26 cellular contexts compared by ENCODE assay signal in genomic region chr6:107803957-107804356, GRCh38. TPM values are rescaled to one million over a fixed set of nuclear protein-coding genes. Genes with fewer than 3 reads are reported as not detected.
A peak's percentile ranks its signal among the peaks of the same experiment; 100 is the strongest.
DNase-seq lines count a peak whose midpoint lies in the region; ATAC-seq and TF ChIP-seq lines count a peak whose summit lies in the region.
"Had no signal": no experiment of that assay in that cellular context is flagged by ENCODE, and none has a peak within 500 bp of the region (broad histone marks: within the 10 kb centered on the region; RNA-seq: fewer than 3 reads in every experiment).

No MANE protein-coding gene starts in this region.

- peak; percentile 70 to 75 for ATAC-seq in activated T-cell treated with anti-CD3 and anti-CD28 coated beads, Interleukin-2, amount 50 U/mL, for 4 hours
- ATAC-seq in effector memory CD8-positive, alpha-beta T cell (replicated peaks) = no peak
- ATAC-seq in stimulated activated effector memory CD8-positive, alpha-beta T cell treated with anti-CD3 and anti-CD28 coated beads, Interleukin-12 subunit alpha, Interleukin-12 subunit beta, amount 100 ng/mL, for 72 hours = peak; percentile 90
- ATAC-seq: heart left ventricle, HepG2, pancreas had no signal

- TF ChIP-seq CTCF in sigmoid colon (IDR thresholded peaks at IDR 0.05) = no peak

- H3K9me3 ChIP-seq in SK-N-MC (ENCODE audit: low read depth, low read length) = no peaks in the 10 kb centered on the region
- no peaks in the 10 kb centered on the region for H3K9me3 ChIP-seq in sigmoid colon
- H3K9me3 ChIP-seq: adrenal gland, pancreas, upper lobe of left lung had no signal

- H3K27ac ChIP-seq in SK-N-MC (peak overlapping the region; percentile 42; the same call in 1 of the 2 replicates), sigmoid colon (no peak overlapping the region)
- H3K27ac ChIP-seq: adrenal gland, BLaER1, brain microvascular endothelial cell, heart left ventricle, pancreas, upper lobe of left lung had no signal

- no peak for DNase-seq in activated T-cell treated with anti-CD3 and anti-CD28 coated beads, Interleukin-2, amount 50 U/mL, for 4 hours
- DNase-seq in activated T-cell treated with anti-CD3 and anti-CD28 coated beads for 4 hours (no peak), SK-N-MC (ENCODE audit: low read depth, low spot score) (no peak), nucleus accumbens (lab: John Stamatoyannopoulos, UW) (no peak), sigmoid colon (no peak)
- DNase-seq in effector memory CD8-positive, alpha-beta T cell = no peak
- DNase-seq in stimulated activated effector memory CD8-positive, alpha-beta T cell treated with anti-CD3 and anti-CD28 coated beads, Interleukin-12 subunit alpha, Interleukin-12 subunit beta, amount 100 ng/mL, for 72 hours (ENCODE audit: low spot score in 2 of 2) = peak in 1 of 2 donors; percentile 45
- DNase-seq: activated CD4-positive, CD25-positive, alpha-beta regulatory T cell treated with anti-CD3 and anti-CD28 coated beads, Interleukin-2, amount 50 U/mL, for 72 hours; adrenal gland; brain microvascular endothelial cell; COR-L47; DND-41; effector CD4-positive, alpha-beta T cell; H7; heart left ventricle; Kasumi-1; kidney; midbrain; NCI-H187; pancreas; substantia nigra had no signal

- no peaks in the 10 kb centered on the region for H3K9me3 Mint-ChIP-seq in activated T-cell treated with anti-CD3 and anti-CD28 coated beads, Interleukin-2, amount 50 U/mL, for 4 hours
- H3K9me3 Mint-ChIP-seq in effector memory CD8-positive, alpha-beta T cell = no peaks in the 10 kb centered on the region
- peaks cover 3% of the 10 kb centered on the region for H3K9me3 Mint-ChIP-seq in stimulated activated effector memory CD8-positive, alpha-beta T cell treated with anti-CD3 and anti-CD28 coated beads, Interleukin-12 subunit alpha, Interleukin-12 subunit beta, amount 100 ng/mL, for 72 hours
- H3K9me3 Mint-ChIP-seq: natural killer cell treated with Interleukin-12 subunit alpha and Interleukin-12 subunit beta and Interleukin-15 and Interleukin-18, amount 100 ng/mL, for 72 hours had no signal

- H3K4me3 ChIP-seq in SK-N-MC (no peak overlapping the region), sigmoid colon (no peak overlapping the region)
- H3K4me3 ChIP-seq: adrenal gland, BLaER1, heart left ventricle, pancreas, upper lobe of left lung had no signal

- TF ChIP-seq EP300 in sigmoid colon (IDR thresholded peaks at IDR 0.05) = no peak

- H3K36me3 ChIP-seq in SK-N-MC (ENCODE audit: insufficient read depth, low read length) (no peaks in the 10 kb centered on the region), sigmoid colon (no peaks in the 10 kb centered on the region)
- H3K36me3 ChIP-seq: adrenal gland, BLaER1, brain microvascular endothelial cell, heart left ventricle, pancreas, upper lobe of left lung had no signal

- H3K9ac ChIP-seq in SK-N-MC (ENCODE audit: insufficient read length) = no peak overlapping the region
- H3K9ac ChIP-seq: BLaER1 had no signal

- H3K36me3 Mint-ChIP-seq in activated T-cell treated with anti-CD3 and anti-CD28 coated beads, Interleukin-2, amount 50 U/mL, for 4 hours (ENCODE audit: insufficient read depth) = peaks cover 12% of the 10 kb centered on the region
- peaks cover 12% of the 10 kb centered on the region for H3K36me3 Mint-ChIP-seq in effector memory CD8-positive, alpha-beta T cell (ENCODE audit: insufficient read depth)
- H3K36me3 Mint-ChIP-seq in stimulated activated effector memory CD8-positive, alpha-beta T cell treated with anti-CD3 and anti-CD28 coated beads, Interleukin-12 subunit alpha, Interleukin-12 subunit beta, amount 100 ng/mL, for 72 hours = no peaks in the 10 kb centered on the region

- intact Hi-C loops in sigmoid colon (cut with DNase I) = no loop called here

- H3K27me3 ChIP-seq in sigmoid colon = no peaks in the 10 kb centered on the region
- H3K27me3 ChIP-seq: BLaER1, brain microvascular endothelial cell, pancreas, upper lobe of left lung had no signal

- no peak for TF ChIP-seq POLR2A in sigmoid colon (IDR thresholded peaks at IDR 0.05)

- peak overlapping the region; percentile 72 to 81 for H3K27ac Mint-ChIP-seq in effector memory CD8-positive, alpha-beta T cell
- H3K27ac Mint-ChIP-seq in stimulated activated effector memory CD8-positive, alpha-beta T cell treated with anti-CD3 and anti-CD28 coated beads, Interleukin-12 subunit alpha, Interleukin-12 subunit beta, amount 100 ng/mL, for 72 hours = peak overlapping the region; percentile 70
- H3K27ac Mint-ChIP-seq: natural killer cell treated with Interleukin-12 subunit alpha and Interleukin-12 subunit beta and Interleukin-15 and Interleukin-18, amount 100 ng/mL, for 72 hours had no signal

- no peaks in the 10 kb centered on the region for H3K27me3 Mint-ChIP-seq in activated T-cell treated with anti-CD3 and anti-CD28 coated beads, Interleukin-2, amount 50 U/mL, for 4 hours (ENCODE audit: low read depth)
- H3K27me3 Mint-ChIP-seq in effector memory CD8-positive, alpha-beta T cell = no peaks in the 10 kb centered on the region
- H3K27me3 Mint-ChIP-seq: natural killer cell treated with Interleukin-12 subunit alpha and Interleukin-12 subunit beta and Interleukin-15 and Interleukin-18, amount 100 ng/mL, for 72 hours had no signal

- peaks cover 64% of the 10 kb centered on the region for H3K4me1 Mint-ChIP-seq in activated T-cell treated with anti-CD3 and anti-CD28 coated beads, Interleukin-2, amount 50 U/mL, for 4 hours (ENCODE audit: low read depth)
- H3K4me1 Mint-ChIP-seq in effector memory CD8-positive, alpha-beta T cell (ENCODE audit: low read depth in 2 of 2) = peaks cover 39 to 42% of the 10 kb centered on the region in 2 donors
- peaks cover 43% of the 10 kb centered on the region for H3K4me1 Mint-ChIP-seq in stimulated activated effector memory CD8-positive, alpha-beta T cell treated with anti-CD3 and anti-CD28 coated beads, Interleukin-12 subunit alpha, Interleukin-12 subunit beta, amount 100 ng/mL, for 72 hours

- 53 to 62% methylated on average over 2 of the region's 2 CpGs for WGBS in sigmoid colon, 2 donors

- no peaks in the 10 kb centered on the region for H3K4me1 ChIP-seq in sigmoid colon
- H3K4me1 ChIP-seq: adrenal gland, BLaER1, heart left ventricle, upper lobe of left lung had no signal

- H3K4me3 Mint-ChIP-seq in activated T-cell treated with anti-CD3 and anti-CD28 coated beads, Interleukin-2, amount 50 U/mL, for 4 hours = no peak overlapping the region
- no peak overlapping the region for H3K4me3 Mint-ChIP-seq in effector memory CD8-positive, alpha-beta T cell
- H3K4me3 Mint-ChIP-seq in stimulated activated effector memory CD8-positive, alpha-beta T cell treated with anti-CD3 and anti-CD28 coated beads, Interleukin-12 subunit alpha, Interleukin-12 subunit beta, amount 100 ng/mL, for 72 hours = no peak overlapping the region
- H3K4me3 Mint-ChIP-seq: natural killer cell treated with Interleukin-12 subunit alpha and Interleukin-12 subunit beta and Interleukin-15 and Interleukin-18, amount 100 ng/mL, for 72 hours had no signal

RNA-seq across cellular contexts. Expression of gene SCML4, which starts 20.2 kb away (rescaled TPM):
- total RNA-seq in activated T-cell treated with anti-CD3 and anti-CD28 coated beads, Interleukin-2, amount 50 U/mL, for 4 hours = 1 to 10 TPM; 2.1 to 2.2 (median 2.2) TPM
- total RNA-seq in sigmoid colon = under 1 TPM; 0.28 to 0.99 (median 0.76) TPM
- 1 to 10 TPM; 1.2 to 8.9 (median 1.4) TPM for polyA plus RNA-seq in sigmoid colon
- total RNA-seq: epithelial cell of proximal tubule, H7, HepG2 had no signal
- polyA plus RNA-seq: HepG2 had no signal
